ENCODE assay signal across 1 cellular context in the genomic region with DNA sequence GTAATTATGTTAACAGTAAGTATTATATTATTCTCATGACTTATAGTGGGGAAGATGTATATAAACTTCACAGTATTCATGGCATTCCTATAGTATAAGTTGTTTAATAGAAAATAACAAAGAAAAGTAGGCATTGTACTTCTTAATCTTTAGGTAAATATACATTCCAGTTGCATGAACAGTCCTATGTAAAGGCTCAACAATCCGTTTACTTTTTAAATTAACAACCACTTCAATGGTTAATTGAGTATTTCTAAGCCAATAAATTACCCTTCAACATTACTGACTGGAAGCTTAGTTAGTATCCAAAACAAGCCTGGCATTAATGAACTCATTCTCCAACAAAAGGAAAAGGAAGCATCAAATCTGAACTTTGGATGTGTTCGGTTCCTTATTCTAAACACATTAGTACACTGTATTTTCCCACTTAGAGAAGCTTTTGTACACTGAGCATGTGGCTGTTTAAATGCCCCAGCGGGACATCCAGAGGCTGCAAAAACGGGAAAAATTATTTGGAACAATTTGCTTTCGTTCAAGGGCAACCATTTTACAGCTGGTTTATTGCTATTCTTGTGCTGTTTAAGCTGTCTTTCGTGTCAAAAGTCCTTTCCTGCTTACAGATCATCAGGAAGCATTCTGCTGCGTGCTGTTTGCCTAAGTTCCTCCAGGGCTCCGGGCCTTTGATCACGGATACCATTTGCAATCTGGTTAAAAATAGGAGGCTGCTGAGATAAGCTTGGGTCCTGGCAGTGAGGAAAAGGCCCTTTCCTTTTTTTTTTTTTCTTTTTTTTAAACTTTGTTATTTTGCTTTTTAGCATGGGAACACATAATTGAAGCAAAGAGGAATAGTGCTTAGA.
TF ChIP-seq lines count a peak whose summit lies in the region.

No MANE protein-coding gene starts in this region.

TF ChIP-seq in IMR-90, 13 proteins besides CTCF, POLR2A, EP300 and RAD21 (continued from another document):
- TF ChIP-seq, protein P1, sequence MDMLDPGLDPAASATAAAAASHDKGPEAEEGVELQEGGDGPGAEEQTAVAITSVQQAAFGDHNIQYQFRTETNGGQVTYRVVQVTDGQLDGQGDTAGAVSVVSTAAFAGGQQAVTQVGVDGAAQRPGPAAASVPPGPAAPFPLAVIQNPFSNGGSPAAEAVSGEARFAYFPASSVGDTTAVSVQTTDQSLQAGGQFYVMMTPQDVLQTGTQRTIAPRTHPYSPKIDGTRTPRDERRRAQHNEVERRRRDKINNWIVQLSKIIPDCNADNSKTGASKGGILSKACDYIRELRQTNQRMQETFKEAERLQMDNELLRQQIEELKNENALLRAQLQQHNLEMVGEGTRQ (IDR thresholded peaks at IDR 0.05; ENCODE audit: low read depth, low read length): no peak
- no peak for TF ChIP-seq NFE2L2 (IDR thresholded peaks at IDR 0.05; ENCODE audit: low read depth, low read length)
- no peak for TF ChIP-seq FOS (IDR thresholded peaks at IDR 0.05; ENCODE audit: low read depth, low read length)
- no peak for TF ChIP-seq CEBPB (IDR thresholded peaks at IDR 0.05; ENCODE audit: low read depth, low read length)
- no peak for TF ChIP-seq SMC3 (IDR thresholded peaks at IDR 0.05; ENCODE audit: low read depth, low read length)
- TF ChIP-seq CHD1 (IDR thresholded peaks at IDR 0.05; ENCODE audit: low read depth, low read length): no peak
